Comparison of ENCODE assay signal across 8 cellular contexts in the genomic region with DNA sequence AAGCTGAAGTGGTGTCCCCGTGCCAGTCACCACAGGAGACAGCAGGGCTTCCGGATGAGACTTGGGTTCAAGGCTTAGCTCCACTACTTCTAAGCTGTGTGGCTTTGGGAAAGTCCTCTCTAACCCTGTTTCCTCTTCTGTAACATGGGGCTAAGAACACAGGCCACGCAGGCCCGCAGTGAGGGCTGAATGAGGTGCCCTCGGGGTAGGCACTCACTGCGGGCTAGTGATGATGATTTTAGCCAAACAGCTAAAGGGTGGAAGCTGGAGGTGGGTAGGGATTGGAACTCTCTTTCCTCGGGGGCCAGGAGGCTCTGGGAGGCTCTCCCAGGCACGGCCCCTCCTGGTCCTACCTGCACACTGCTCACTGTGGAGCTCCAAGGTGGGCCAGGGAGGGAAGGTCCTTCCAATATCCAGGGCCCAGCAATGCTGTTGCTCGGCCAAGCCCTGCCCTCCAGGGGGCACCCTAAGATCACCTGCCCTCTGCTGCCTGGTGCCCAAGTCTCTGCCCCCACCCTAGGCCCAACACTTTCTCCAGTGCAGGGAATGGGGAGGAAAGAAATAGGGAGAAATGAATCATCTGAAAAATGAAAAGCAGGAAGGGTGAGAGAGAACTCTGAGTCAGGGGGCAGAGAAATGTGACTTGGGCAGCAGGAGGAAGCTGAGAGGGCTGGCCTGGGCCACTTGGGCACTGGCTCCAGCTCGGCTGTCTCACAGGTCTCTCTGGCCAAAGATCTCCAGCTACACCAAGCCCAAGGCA. TPM values are rescaled to one million over a fixed set of nuclear protein-coding genes. Genes with fewer than 3 reads are reported as not detected.
DNase-seq lines count a peak whose midpoint lies in the region; ATAC-seq, FAIRE-seq and TF ChIP-seq lines count a peak whose summit lies in the region.

No MANE protein-coding gene starts in this region.

- H3K9me3 ChIP-seq in SU-DHL-6 (ENCODE audit: insufficient read depth, low read length), result no peaks in the 10 kb centered on the region
- no peaks in the 10 kb centered on the region for H3K9me3 ChIP-seq in keratinocyte (ENCODE audit: control insufficient read depth, low read depth, low read length)

- no peak overlapping the region for H3K27ac ChIP-seq in SU-DHL-6 (ENCODE audit: low read depth, low read length)
- peak overlapping the region; percentile 60 for H3K27ac ChIP-seq in keratinocyte (ENCODE audit: control insufficient read depth, insufficient read depth, low read length)

- H3K9ac ChIP-seq in SU-DHL-6 (ENCODE audit: low read length) (no peak overlapping the region), keratinocyte (ENCODE audit: control insufficient read depth, extremely low read depth, insufficient read depth, low read length) (peak overlapping the region; percentile 47)

- H2AFZ ChIP-seq in SU-DHL-6 (ENCODE audit: low read depth, low read length, severe bottlenecking), result no peak overlapping the region
- H2AFZ ChIP-seq in keratinocyte (ENCODE audit: control insufficient read depth, low read length), result no peak overlapping the region

- TF ChIP-seq CTCF in AG09319 (IDR thresholded peaks at IDR 0.05; ENCODE audit: low read depth, low read length) (peak; percentile 70), SU-DHL-6 (IDR thresholded peaks at IDR 0.05; ENCODE audit: insufficient read depth, low read length, poor library complexity, severe bottlenecking) (peak; percentile 82), astrocyte of the spinal cord (IDR thresholded peaks at IDR 0.05; ENCODE audit: low read depth, low read length) (peak; percentile 74), keratinocyte (optimal IDR thresholded peaks at IDR 0.05 in 1 of 3, IDR thresholded peaks at IDR 0.05 in 1 of 3, conservative IDR thresholded peaks at IDR 0.05 in 1 of 3; ENCODE audit: extremely low read depth in 1 of 3, insufficient read depth in 2 of 3, low read length in 3 of 3) (peak in 2 of 3 experiments; percentile 77 to 81)

- no peaks in the 10 kb centered on the region for H3F3A ChIP-seq in SU-DHL-6 (ENCODE audit: insufficient read depth)

- H3K27me3 ChIP-seq in H7 (ENCODE audit: control insufficient read depth, insufficient read depth, low read length) (no peaks in the 10 kb centered on the region), SU-DHL-6 (ENCODE audit: low read length) (no peaks in the 10 kb centered on the region), keratinocyte (ENCODE audit: control insufficient read depth, extremely low read depth, insufficient read depth, low read length) (no peaks in the 10 kb centered on the region)

- peak; percentile 63 for FAIRE-seq in keratinocyte (lab: Jason Lieb, UNC)

- no peak for ATAC-seq in GM21367 (IDR thresholded peaks at IDR 0.05; ENCODE audit: unreplicated experiment)
- no peak for ATAC-seq in GM19351 (IDR thresholded peaks at IDR 0.05; ENCODE audit: unreplicated experiment)

- H3K4me1 ChIP-seq in keratinocyte (ENCODE audit: control insufficient read depth, extremely low read depth, insufficient read depth, low read length), result peaks cover 9% of the 10 kb centered on the region

- no peaks in the 10 kb centered on the region for H3K9me1 ChIP-seq in keratinocyte (ENCODE audit: control insufficient read depth, extremely low read depth, insufficient read depth, low read length)

- in situ Hi-C loops in astrocyte of the spinal cord (cut with HindIII; ENCODE audit: low sequenced_read_pairs), result no loop called here

- dilution Hi-C loops in keratinocyte (cut with MboI; ENCODE audit: extremely low pct_ligation_motif_present, low sequenced_read_pairs), result no loop called here

- H3K4me2 ChIP-seq in SU-DHL-6 (ENCODE audit: low read depth, low read length, poor library complexity, severe bottlenecking) (no peak overlapping the region), keratinocyte (ENCODE audit: control insufficient read depth, extremely low read depth, insufficient read depth, low read depth, low read length) (no peak overlapping the region)

- H4K20me1 ChIP-seq in SU-DHL-6 (ENCODE audit: low read depth, low read length) (no peaks in the 10 kb centered on the region), keratinocyte (ENCODE audit: control insufficient read depth, extremely low read depth, insufficient read depth, low read length) (no peaks in the 10 kb centered on the region)

- no peak overlapping the region for H3K4me3 ChIP-seq in H7 (ENCODE audit: insufficient read depth, low read depth, low read length)
- H3K4me3 ChIP-seq in SU-DHL-6 (ENCODE audit: insufficient read depth, low read length, poor library complexity, severe bottlenecking), result no peak overlapping the region
- H3K4me3 ChIP-seq in astrocyte of the spinal cord (ENCODE audit: low read depth, low read length), result no peak overlapping the region
- no peak overlapping the region for H3K4me3 ChIP-seq in keratinocyte (ENCODE audit: control insufficient read depth in 2 of 3, extremely low read depth in 1 of 3, insufficient read depth in 2 of 3, low read depth in 1 of 3, low read length in 3 of 3)

- no peak for DNase-seq in AG09319 (ENCODE audit: extremely low read depth, low read depth)
- peak; percentile 91 for DNase-seq in H7
- peak; percentile 50 for DNase-seq in astrocyte of the spinal cord (ENCODE audit: low read depth, low spot score)
- DNase-seq in keratinocyte (ENCODE audit: low read depth, low spot score), result no peak
- DNase-seq in stimulated activated CD4-positive, alpha-beta T cell treated with anti-CD3 and anti-CD28 coated beads, TNF-alpha, amount 100 ng/mL, for 4 hours (ENCODE audit: low read depth in 3 of 3), result peak in 2 of 3 experiments; percentile 37 to 45

- H3K36me3 ChIP-seq in H7 (replicated peaks; ENCODE audit: control insufficient read depth, insufficient read depth, low read length), result peaks cover 16% of the 10 kb centered on the region
- no peaks in the 10 kb centered on the region for H3K36me3 ChIP-seq in SU-DHL-6 (ENCODE audit: low read length)
- H3K36me3 ChIP-seq in keratinocyte (ENCODE audit: control insufficient read depth in 2 of 2, extremely low read depth in 1 of 2, insufficient read depth in 2 of 2, low read length in 2 of 2), result peaks cover 21 to 34% of the 10 kb centered on the region in 2 experiments

- no peaks in the 10 kb centered on the region for H3K79me2 ChIP-seq in SU-DHL-6 (ENCODE audit: insufficient read depth, low read length)
- H3K79me2 ChIP-seq in keratinocyte (ENCODE audit: control insufficient read depth, insufficient read depth, low read length), result no peaks in the 10 kb centered on the region

- H3K9me2 ChIP-seq in SU-DHL-6 (replicated peaks; ENCODE audit: insufficient read depth, low read length), result no peaks in the 10 kb centered on the region

RNA-seq across cellular contexts. Expression of a gene that starts 19.2 kb away (rescaled TPM):
- total RNA-seq in H7 (2014; rRNA removed; shearing (Covaris generic)), result 61.4 and 87.2 TPM in 2 replicates
- 2.4 to 4.3 TPM (median 2.7 TPM) in 3 replicates for polyA plus RNA-seq in keratinocyte
- 0.40 TPM for polyA plus RNA-seq in keratinocyte (2011; ENCODE audit: low read depth)
- polyA plus RNA-seq in keratinocyte (2011; cell fraction: cytosol; rRNA removed), result 1.3 and 5.8 TPM in 2 replicates
- 0.52 and 1.8 TPM in 2 replicates for polyA plus RNA-seq in keratinocyte (2011; cell fraction: nucleus; rRNA removed)
- 7.1 and 10.5 TPM in 2 replicates for polyA plus RNA-seq in keratinocyte (2012; ENCODE audit: low replicate concordance)
- 0.16 to 1.2 TPM (median 0.26 TPM) in 3 replicates for polyA minus RNA-seq in keratinocyte
- 6.1 TPM for polyA minus RNA-seq in keratinocyte (2011; cell fraction: cytosol; rRNA and poly(A)+ RNA removed)
- 0.70 and 0.84 TPM in 2 replicates for polyA minus RNA-seq in keratinocyte (2011; cell fraction: nucleus; rRNA and poly(A)+ RNA removed)

RNA-seq across cellular contexts. Expression of a gene that starts 36.4 kb away (rescaled TPM):
- total RNA-seq in H7 (2014; rRNA removed; shearing (Covaris generic)), result 4.7 and 4.8 TPM in 2 replicates
- 4.8 to 17.4 TPM (median 7.1 TPM) in 3 replicates for polyA plus RNA-seq in keratinocyte
- polyA plus RNA-seq in keratinocyte (2011; ENCODE audit: low read depth), result 24.5 TPM
- 2.9 and 3.6 TPM in 2 replicates for polyA plus RNA-seq in keratinocyte (2011; cell fraction: cytosol; rRNA removed)
- 69.0 and 93.2 TPM in 2 replicates for polyA plus RNA-seq in keratinocyte (2011; cell fraction: nucleus; rRNA removed)
- 6.6 and 24.3 TPM in 2 replicates for polyA plus RNA-seq in keratinocyte (2012; ENCODE audit: low replicate concordance)
- 3.2 to 7.3 TPM (median 5.8 TPM) in 3 replicates for polyA minus RNA-seq in keratinocyte
- polyA minus RNA-seq in keratinocyte (2011; cell fraction: cytosol; rRNA and poly(A)+ RNA removed), result 3.1 TPM
- polyA minus RNA-seq in keratinocyte (2011; cell fraction: nucleus; rRNA and poly(A)+ RNA removed), result 11.2 and 14.5 TPM in 2 replicates

RNA-seq across cellular contexts. Expression of a gene that starts 43.1 kb away (rescaled TPM):
- 25.0 and 25.6 TPM in 2 replicates for total RNA-seq in H7 (2014; rRNA removed; shearing (Covaris generic))
- 8.5 to 10.4 TPM (median 10.3 TPM) in 3 replicates for polyA plus RNA-seq in keratinocyte
- 14.7 TPM for polyA plus RNA-seq in keratinocyte (2011; ENCODE audit: low read depth)
- polyA plus RNA-seq in keratinocyte (2011; cell fraction: cytosol; rRNA removed), result 6.1 and 7.0 TPM in 2 replicates
- 19.3 and 23.3 TPM in 2 replicates for polyA plus RNA-seq in keratinocyte (2011; cell fraction: nucleus; rRNA removed)
- 9.8 and 17.6 TPM in 2 replicates for polyA plus RNA-seq in keratinocyte (2012; ENCODE audit: low replicate concordance)
- 14.0 to 28.2 TPM (median 16.3 TPM) in 3 replicates for polyA minus RNA-seq in keratinocyte
- polyA minus RNA-seq in keratinocyte (2011; cell fraction: cytosol; rRNA and poly(A)+ RNA removed), result 6.3 TPM
- 7.2 and 8.5 TPM in 2 replicates for polyA minus RNA-seq in keratinocyte (2011; cell fraction: nucleus; rRNA and poly(A)+ RNA removed)

RNA-seq across cellular contexts. Expression of a gene that starts 55.1 kb away (rescaled TPM):
- total RNA-seq in H7 (2014; rRNA removed; shearing (Covaris generic)), result 14.4 and 14.5 TPM in 2 replicates
- 41.3 to 67.8 TPM (median 45.3 TPM) in 3 replicates for polyA plus RNA-seq in keratinocyte
- 12.7 TPM for polyA plus RNA-seq in keratinocyte (2011; ENCODE audit: low read depth)
- 43.5 and 55.1 TPM in 2 replicates for polyA plus RNA-seq in keratinocyte (2011; cell fraction: cytosol; rRNA removed)
- 15.1 and 19.6 TPM in 2 replicates for polyA plus RNA-seq in keratinocyte (2011; cell fraction: nucleus; rRNA removed)
- 28.2 and 48.4 TPM in 2 replicates for polyA plus RNA-seq in keratinocyte (2012; ENCODE audit: low replicate concordance)
- polyA minus RNA-seq in keratinocyte, result 29.0 to 51.7 TPM (median 34.5 TPM) in 3 replicates
- polyA minus RNA-seq in keratinocyte (2011; cell fraction: cytosol; rRNA and poly(A)+ RNA removed), result 41.6 TPM
- 6.8 and 8.8 TPM in 2 replicates for polyA minus RNA-seq in keratinocyte (2011; cell fraction: nucleus; rRNA and poly(A)+ RNA removed)

Comparison
In these comparisons a context has a peak if more than half of its experiments do, and no peak if none do; other contexts are left out.
1. DNase-seq: peak in H7 (single experiment), astrocyte of the spinal cord (single experiment) and stimulated activated CD4-positive, alpha-beta T cell treated with anti-CD3 and anti-CD28 coated beads, TNF-alpha, amount 100 ng/mL, for 4 hours (2 of 3); none in AG09319 (single experiment) and keratinocyte (single experiment).
2. Peak in every context shown above with its lines, with median percentiles within 50 percentile points of each other: CTCF ChIP-seq.